ENCODE assay signal across 15 cellular contexts in genomic region chr15:63595066-63595465, GRCh38. TPM values are rescaled to one million over a fixed set of nuclear protein-coding genes. Genes with fewer than 3 reads are reported as not detected.
A peak's percentile ranks its signal among the peaks of the same experiment; 100 is the strongest.
DNase-seq lines count a peak whose midpoint lies in the region; ATAC-seq and TF ChIP-seq lines count a peak whose summit lies in the region.
"Had no signal": no experiment of that assay in that cellular context is flagged by ENCODE, and none has a peak within 500 bp of the region (broad histone marks: within the 10 kb centered on the region; RNA-seq: fewer than 3 reads in every experiment).

No MANE protein-coding gene starts in this region.

- H3K36me3 Mint-ChIP-seq in stimulated activated naive CD8-positive, alpha-beta T cell treated with anti-CD3 and anti-CD28 coated beads, Interleukin-15, Interleukin-2, amounts not matched to agents 100 ng/mL and 50 ng/mL, for 24 hours (ENCODE audit: low read depth): peaks cover 49% of the 10 kb centered on the region
- H3K36me3 Mint-ChIP-seq in dendritic cell treated with granulocyte-macrophage colony-stimulating factor and Interleukin-4, amounts not matched to agents 40 ng/mL and 50 ng/mL, for 4 days (ENCODE audit: low read depth): peaks cover 52% of the 10 kb centered on the region
- H3K36me3 Mint-ChIP-seq in natural killer cell treated with Interleukin-12 subunit alpha and Interleukin-12 subunit beta and Interleukin-15 and Interleukin-18, amount 100 ng/mL, for 72 hours: peaks cover 16% of the 10 kb centered on the region

- H3K27me3 ChIP-seq in body of pancreas: no peaks in the 10 kb centered on the region
- H3K27me3 ChIP-seq: hepatocyte, left lung had no signal

- ATAC-seq in stimulated activated naive CD8-positive, alpha-beta T cell treated with anti-CD3 and anti-CD28 coated beads, Interleukin-15, Interleukin-2, amounts not matched to agents 100 U/mL and 50 U/mL, for 24 hours: no peak
- ATAC-seq in natural killer cell treated with Interleukin-12 subunit alpha and Interleukin-12 subunit beta and Interleukin-15 and Interleukin-18, amount 100 ng/mL, for 72 hours: no peak
- no peak for ATAC-seq in body of pancreas
- ATAC-seq in GM19023 (IDR thresholded peaks at IDR 0.05; ENCODE audit: unreplicated experiment): no peak
- ATAC-seq: left lung had no signal

- peaks cover 80% of the 10 kb centered on the region for H3K4me1 Mint-ChIP-seq in stimulated activated naive CD8-positive, alpha-beta T cell treated with anti-CD3 and anti-CD28 coated beads, Interleukin-15, Interleukin-2, amounts not matched to agents 100 ng/mL and 50 ng/mL, for 24 hours (ENCODE audit: low read depth)
- H3K4me1 Mint-ChIP-seq in dendritic cell treated with granulocyte-macrophage colony-stimulating factor and Interleukin-4, amounts not matched to agents 40 ng/mL and 50 ng/mL, for 4 days (ENCODE audit: low read depth): peaks cover 62% of the 10 kb centered on the region
- H3K4me1 Mint-ChIP-seq in natural killer cell treated with Interleukin-12 subunit alpha and Interleukin-12 subunit beta and Interleukin-15 and Interleukin-18, amount 100 ng/mL, for 72 hours (ENCODE audit: low read depth in 2 of 2): peaks cover 30 to 35% of the 10 kb centered on the region in 2 donors

- no peaks in the 10 kb centered on the region for H3K9me3 Mint-ChIP-seq in stimulated activated naive CD8-positive, alpha-beta T cell treated with anti-CD3 and anti-CD28 coated beads, Interleukin-15, Interleukin-2, amounts not matched to agents 100 ng/mL and 50 ng/mL, for 24 hours
- no peaks in the 10 kb centered on the region for H3K9me3 Mint-ChIP-seq in dendritic cell treated with granulocyte-macrophage colony-stimulating factor and Interleukin-4, amounts not matched to agents 40 ng/mL and 50 ng/mL, for 4 days
- no peaks in the 10 kb centered on the region for H3K9me3 Mint-ChIP-seq in natural killer cell treated with Interleukin-12 subunit alpha and Interleukin-12 subunit beta and Interleukin-15 and Interleukin-18, amount 100 ng/mL, for 72 hours

- TF ChIP-seq POLR2A in body of pancreas (IDR thresholded peaks at IDR 0.05): no peak

- H3K27ac ChIP-seq in body of pancreas: no peak overlapping the region
- H3K27ac ChIP-seq: hepatocyte had no signal

- peaks cover 0 to 19% of the 10 kb centered on the region in 2 donors for H3K36me3 ChIP-seq in body of pancreas (replicated peaks in 1 of 2; ENCODE audit: insufficient read depth in 1 of 2, low read depth in 2 of 2)

- no peak for TF ChIP-seq CTCF in body of pancreas (IDR thresholded peaks at IDR 0.05)

- H3K4me1 ChIP-seq in body of pancreas: peaks cover 34% of the 10 kb centered on the region

- H3K4me3 Mint-ChIP-seq in stimulated activated naive CD8-positive, alpha-beta T cell treated with anti-CD3 and anti-CD28 coated beads, Interleukin-15, Interleukin-2, amounts not matched to agents 100 ng/mL and 50 ng/mL, for 24 hours: no peak overlapping the region
- no peak overlapping the region for H3K4me3 Mint-ChIP-seq in dendritic cell treated with granulocyte-macrophage colony-stimulating factor and Interleukin-4, amounts not matched to agents 40 ng/mL and 50 ng/mL, for 4 days
- H3K4me3 Mint-ChIP-seq in natural killer cell treated with Interleukin-12 subunit alpha and Interleukin-12 subunit beta and Interleukin-15 and Interleukin-18, amount 100 ng/mL, for 72 hours: no peak overlapping the region

- H3K4me3 ChIP-seq in body of pancreas: no peak overlapping the region
- H3K4me3 ChIP-seq: hepatocyte, left lung had no signal

- peak overlapping the region; percentile 40 for H3K27ac Mint-ChIP-seq in stimulated activated naive CD8-positive, alpha-beta T cell treated with anti-CD3 and anti-CD28 coated beads, Interleukin-15, Interleukin-2, amounts not matched to agents 100 ng/mL and 50 ng/mL, for 24 hours
- H3K27ac Mint-ChIP-seq in dendritic cell treated with granulocyte-macrophage colony-stimulating factor and Interleukin-4, amounts not matched to agents 40 ng/mL and 50 ng/mL, for 4 days: peak overlapping the region; percentile 73
- H3K27ac Mint-ChIP-seq in natural killer cell treated with Interleukin-12 subunit alpha and Interleukin-12 subunit beta and Interleukin-15 and Interleukin-18, amount 100 ng/mL, for 72 hours: peak overlapping the region; percentile 40 to 45

- H3K27me3 Mint-ChIP-seq in stimulated activated naive CD8-positive, alpha-beta T cell treated with anti-CD3 and anti-CD28 coated beads, Interleukin-15, Interleukin-2, amounts not matched to agents 100 ng/mL and 50 ng/mL, for 24 hours: no peaks in the 10 kb centered on the region
- no peaks in the 10 kb centered on the region for H3K27me3 Mint-ChIP-seq in dendritic cell treated with granulocyte-macrophage colony-stimulating factor and Interleukin-4, amounts not matched to agents 40 ng/mL and 50 ng/mL, for 4 days
- no peaks in the 10 kb centered on the region for H3K27me3 Mint-ChIP-seq in natural killer cell treated with Interleukin-12 subunit alpha and Interleukin-12 subunit beta and Interleukin-15 and Interleukin-18, amount 100 ng/mL, for 72 hours

- DNase-seq in stimulated activated naive CD8-positive, alpha-beta T cell treated with anti-CD3 and anti-CD28 coated beads, Interleukin-15, Interleukin-2, amounts not matched to agents 100 U/mL and 50 U/mL, for 24 hours: no peak
- no peak for DNase-seq in natural killer cell treated with Interleukin-12 subunit alpha and Interleukin-12 subunit beta and Interleukin-15 and Interleukin-18, amount 100 ng/mL, for 72 hours (ENCODE audit: low spot score)
- DNase-seq in NCI-H526 (lab: John Stamatoyannopoulos, UW) (no peak), retina (no peak), body of pancreas (no peak)
- DNase-seq: activated CD4-positive, alpha-beta T cell treated with anti-CD3 and anti-CD28 coated beads for 48 hours; activated effector memory CD4-positive, alpha-beta T cell treated with Interleukin-2 at 50 U/mL for 16 hours; AML-193; erythroblast; left lung; OCI-M1 had no signal

- H3K9me3 ChIP-seq in body of pancreas: no peaks in the 10 kb centered on the region
- H3K9me3 ChIP-seq: left lung had no signal

- WGBS in body of pancreas, 2 donors: 79 to 89% methylated on average over 3 of the region's 3 CpGs

- intact Hi-C loops in dendritic cell treated with granulocyte-macrophage colony-stimulating factor and Interleukin-4, amounts not matched to agents 40 ng/mL and 50 ng/mL, for 4 days (cut with micrococcal nuclease): no loop called here
- intact Hi-C loops in body of pancreas (cut with DNase I): loop anchor here (5.0 kb wide), 1 partner anchor 118 kb away; no protein-coding TSS in a partner anchor

RNA-seq across cellular contexts. Expression of gene FBXL22, which starts 2.1 kb away (rescaled TPM):
- 1 to 10 TPM in 1 of 2 donors, under 1 TPM in 1; 0.45 to 1.5 TPM for total RNA-seq in natural killer cell treated with Interleukin-12 subunit alpha and Interleukin-12 subunit beta and Interleukin-15 and Interleukin-18, amount 100 ng/mL, for 72 hours
- total RNA-seq in body of pancreas: not detected
